In the genomic region with DNA sequence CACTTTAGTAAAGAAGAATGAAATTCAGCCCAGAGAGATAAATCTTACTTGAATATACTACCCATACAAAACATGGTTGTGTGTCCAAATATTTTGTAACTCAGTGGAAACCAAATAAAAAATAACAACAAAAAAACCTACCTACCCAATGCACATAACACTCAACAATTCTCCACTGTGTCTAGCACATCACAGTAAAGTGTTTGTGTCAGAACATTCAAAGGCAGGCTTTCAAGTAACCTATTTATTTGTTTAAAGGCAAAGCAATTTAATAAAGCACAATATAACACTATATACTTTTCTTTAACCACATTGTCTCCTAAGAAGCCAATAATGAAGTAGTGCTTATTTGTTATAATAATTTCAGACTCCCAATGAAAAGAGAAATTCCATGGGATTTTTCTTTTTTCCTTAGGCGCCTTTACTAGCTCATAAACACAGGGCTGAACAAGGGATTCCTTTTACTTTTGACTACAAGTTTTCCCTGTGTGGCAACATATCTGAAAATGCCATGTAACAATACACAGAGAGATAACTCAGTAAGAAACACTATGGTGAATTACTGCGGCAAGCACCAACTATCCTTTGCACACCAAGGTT, we compare ENCODE assay signal across 36 cellular contexts.
"Had no signal": no experiment of that assay in that cellular context is flagged by ENCODE, and none has a peak within 500 bp of the region (broad histone marks: within the 10 kb centered on the region; RNA-seq: fewer than 3 reads in every experiment).

No MANE protein-coding gene starts in this region.

- H3K9me3 Mint-ChIP-seq: activated CD4-positive, alpha-beta T cell treated with anti-CD3 and anti-CD28 coated beads, Interleukin-2, amount 10 ng/mL, durations not matched to agents 24 days and 14 days; activated CD8-positive, alpha-beta T cell treated with anti-CD3 and anti-CD28 coated beads for 36 hours; activated naive CD8-positive, alpha-beta T cell treated with anti-CD3 and anti-CD28 coated beads for 36 hours; activated T-cell treated with anti-CD3 and anti-CD28 coated beads, Interleukin-2, amount 50 U/mL, for 72 hours; activated T-helper 17 cell treated with anti-CD3 and anti-CD28 coated beads, Interleukin-2, amount 50 U/mL, for 72 hours; T-cell had no signal

- DNase-seq: activated CD4-positive, alpha-beta T cell treated with anti-CD3 and anti-CD28 coated beads, Interleukin-2, amount 10 ng/mL, durations not matched to agents 24 days and 14 days; activated CD4-positive, alpha-beta T cell treated with anti-CD3 and anti-CD28 coated beads, Interleukin-2, amount 50 U/mL, for 4 hours; activated CD4-positive, CD25-positive, alpha-beta regulatory T cell; activated CD8-positive, alpha-beta T cell treated with anti-CD3 and anti-CD28 coated beads for 36 hours; activated effector memory CD4-positive, alpha-beta T cell treated with anti-CD3 and anti-CD28 coated beads, Interleukin-2, amount 50 U/mL, for 16 hours; activated naive CD4-positive, alpha-beta T cell; activated naive CD4-positive, alpha-beta T cell treated with anti-CD3 and anti-CD28 coated beads, Interleukin-2, amount 50 U/mL, for 16 hours; activated naive CD8-positive, alpha-beta T cell treated with anti-CD3 and anti-CD28 coated beads for 36 hours; activated T-cell treated with anti-CD3 and anti-CD28 coated beads, Interleukin-2, amount 50 U/mL, for 1 hour; activated T-cell treated with anti-CD3 and anti-CD28 coated beads, Interleukin-2, amount 50 U/mL, for 72 hours; amniotic stem cell; MM.1S; MV-4-11; NCI-H1092; NCI-H1436 treated with DMSO at 0.1 percent for 48 hours; NCI-H1694 treated with DMSO at 0.1 percent for 48 hours; NCI-H2029; NCI-H2107; NCI-H2171; NCI-H510A; NCI-H526; NCI-H748 treated with DMSO at 0.1 percent for 48 hours; NK-92 treated with Interleukin-12 subunit alpha and Interleukin-12 subunit beta, amount 100 ng/mL, for 24 hours; PC-3; Peyer's patch; RPMI8226; SHP77 treated with DMSO at 0.1 percent for 48 hours; T-cell; T-helper 17 cell; WERI-Rb-1 had no signal

- H3K27me3 ChIP-seq: ascending aorta, cardiac muscle cell, Peyer's patch, SJSA1 had no signal

- H3K4me3 Mint-ChIP-seq: activated CD4-positive, alpha-beta T cell treated with anti-CD3 and anti-CD28 coated beads, Interleukin-2, amount 10 ng/mL, durations not matched to agents 24 days and 14 days; activated CD8-positive, alpha-beta T cell treated with anti-CD3 and anti-CD28 coated beads for 36 hours; activated naive CD8-positive, alpha-beta T cell treated with anti-CD3 and anti-CD28 coated beads for 36 hours; activated T-cell treated with anti-CD3 and anti-CD28 coated beads, Interleukin-2, amount 50 U/mL, for 72 hours; activated T-helper 17 cell treated with anti-CD3 and anti-CD28 coated beads, Interleukin-2, amount 50 U/mL, for 72 hours; T-cell; T-helper 17 cell had no signal

- H3K27ac ChIP-seq: ascending aorta, cardiac muscle cell, KMS-11, Peyer's patch, SJSA1, WERI-Rb-1 had no signal

- H3K27ac Mint-ChIP-seq: activated CD4-positive, alpha-beta T cell treated with anti-CD3 and anti-CD28 coated beads, Interleukin-2, amount 10 ng/mL, durations not matched to agents 24 days and 14 days; activated CD8-positive, alpha-beta T cell treated with anti-CD3 and anti-CD28 coated beads for 36 hours; activated naive CD8-positive, alpha-beta T cell treated with anti-CD3 and anti-CD28 coated beads for 36 hours; activated T-cell treated with anti-CD3 and anti-CD28 coated beads, Interleukin-2, amount 50 U/mL, for 72 hours; activated T-helper 17 cell treated with anti-CD3 and anti-CD28 coated beads, Interleukin-2, amount 50 U/mL, for 72 hours; T-cell; T-helper 17 cell had no signal

- ATAC-seq: activated CD8-positive, alpha-beta T cell treated with anti-CD3 and anti-CD28 coated beads for 36 hours; activated T-cell treated with anti-CD3 and anti-CD28 coated beads, Interleukin-2, amount 50 U/mL, for 72 hours; activated T-helper 17 cell treated with anti-CD3 and anti-CD28 coated beads, Interleukin-2, amount 50 U/mL, for 72 hours; PC-3; SK-N-SH treated with all-trans-retinoic acid at 6 μM for 48 hours; T-cell; T-helper 17 cell had no signal

- H3K27me3 Mint-ChIP-seq: activated CD4-positive, alpha-beta T cell treated with anti-CD3 and anti-CD28 coated beads, Interleukin-2, amount 10 ng/mL, durations not matched to agents 24 days and 14 days; activated CD8-positive, alpha-beta T cell treated with anti-CD3 and anti-CD28 coated beads for 36 hours; activated naive CD8-positive, alpha-beta T cell treated with anti-CD3 and anti-CD28 coated beads for 36 hours; activated T-helper 17 cell treated with anti-CD3 and anti-CD28 coated beads, Interleukin-2, amount 50 U/mL, for 72 hours; T-cell; T-helper 17 cell had no signal
